ENCODE assay signal across 9 cellular contexts in genomic region chr9:124054671-124055212, GRCh38. TPM values are rescaled to one million over a fixed set of nuclear protein-coding genes. Genes with fewer than 3 reads are reported as not detected.
DNase-seq lines count a peak whose midpoint lies in the region; ATAC-seq and TF ChIP-seq lines count a peak whose summit lies in the region.
"Had no signal": no experiment of that assay in that cellular context is flagged by ENCODE, and none has a peak within 500 bp of the region (broad histone marks: within the 10 kb centered on the region; RNA-seq: fewer than 3 reads in every experiment).

No MANE protein-coding gene starts in this region.

- no peak for TF ChIP-seq CTCF in tibial artery (IDR thresholded peaks at IDR 0.05)

- no peaks in the 10 kb centered on the region for H3K9me3 Mint-ChIP-seq in immature natural killer cell

- no peak overlapping the region for H3K4me3 ChIP-seq in tibial artery

- peak; percentile 83 for DNase-seq in AG08396 (ENCODE audit: low spot score)
- peak; percentile 24 for DNase-seq in OCI-M2 (lab: John Stamatoyannopoulos, UW; ENCODE audit: unreplicated experiment)
- DNase-seq in immature natural killer cell = peak in 2 of 3 donors; percentile 3
- DNase-seq in Right ventricle myocardium inferior (ENCODE audit: missing footprints) = no peak
- DNase-seq in amygdala (lab: John Stamatoyannopoulos, UW) = no peak
- DNase-seq in tibial artery = no peak

- no peak overlapping the region for H3K27ac Mint-ChIP-seq in immature natural killer cell

- no peaks in the 10 kb centered on the region for H3K36me3 Mint-ChIP-seq in immature natural killer cell

- peaks cover 3 to 19% (median 3%) of the 10 kb centered on the region in 3 donors for H3K27me3 Mint-ChIP-seq in immature natural killer cell (ENCODE audit: low read depth in 3 of 3)

- no peak overlapping the region for H3K4me3 Mint-ChIP-seq in immature natural killer cell

- no peaks in the 10 kb centered on the region for H3K4me1 ChIP-seq in tibial artery

- H3K27me3 ChIP-seq in tibial artery = peaks cover 0 to 23% of the 10 kb centered on the region in 2 donors

- intact Hi-C loops in Right ventricle myocardium inferior (cut with DNase I) (no loop called here), tibial artery (cut with DNase I; ENCODE audit: low total_unique reads) (no loop called here)

- H3K36me3 ChIP-seq in tibial artery = no peaks in the 10 kb centered on the region

- ATAC-seq in GM18511 (IDR thresholded peaks at IDR 0.05; ENCODE audit: unreplicated experiment) (peak; percentile 97), HG02884 (IDR thresholded peaks at IDR 0.05; ENCODE audit: unreplicated experiment) (peak; percentile 97), Right ventricle myocardium inferior (no peak)

- H3K4me1 Mint-ChIP-seq in immature natural killer cell = peaks cover 0 to 4% of the 10 kb centered on the region in 2 donors

- H3K9me3 ChIP-seq in tibial artery = no peaks in the 10 kb centered on the region

- H3K27ac ChIP-seq in tibial artery = no peak overlapping the region

RNA-seq across cellular contexts. Expression of gene LHX2, which starts 43.2 kb away (rescaled TPM):
- not detected for polyA plus RNA-seq in immature natural killer cell
- not detected for total RNA-seq in Right ventricle myocardium inferior
- total RNA-seq: glomerular endothelial cell had no signal

Comparison
In these comparisons a context has a peak if more than half of its experiments do, and no peak if none do; other contexts are left out.
1. DNase-seq: peak in AG08396 (single experiment), OCI-M2 (single experiment) and immature natural killer cell (2 of 3); none in Right ventricle myocardium inferior (single experiment), amygdala (0 of 56) and tibial artery (0 of 2).